Comparison of ENCODE assay signal across 10 cellular contexts in the genomic region with DNA sequence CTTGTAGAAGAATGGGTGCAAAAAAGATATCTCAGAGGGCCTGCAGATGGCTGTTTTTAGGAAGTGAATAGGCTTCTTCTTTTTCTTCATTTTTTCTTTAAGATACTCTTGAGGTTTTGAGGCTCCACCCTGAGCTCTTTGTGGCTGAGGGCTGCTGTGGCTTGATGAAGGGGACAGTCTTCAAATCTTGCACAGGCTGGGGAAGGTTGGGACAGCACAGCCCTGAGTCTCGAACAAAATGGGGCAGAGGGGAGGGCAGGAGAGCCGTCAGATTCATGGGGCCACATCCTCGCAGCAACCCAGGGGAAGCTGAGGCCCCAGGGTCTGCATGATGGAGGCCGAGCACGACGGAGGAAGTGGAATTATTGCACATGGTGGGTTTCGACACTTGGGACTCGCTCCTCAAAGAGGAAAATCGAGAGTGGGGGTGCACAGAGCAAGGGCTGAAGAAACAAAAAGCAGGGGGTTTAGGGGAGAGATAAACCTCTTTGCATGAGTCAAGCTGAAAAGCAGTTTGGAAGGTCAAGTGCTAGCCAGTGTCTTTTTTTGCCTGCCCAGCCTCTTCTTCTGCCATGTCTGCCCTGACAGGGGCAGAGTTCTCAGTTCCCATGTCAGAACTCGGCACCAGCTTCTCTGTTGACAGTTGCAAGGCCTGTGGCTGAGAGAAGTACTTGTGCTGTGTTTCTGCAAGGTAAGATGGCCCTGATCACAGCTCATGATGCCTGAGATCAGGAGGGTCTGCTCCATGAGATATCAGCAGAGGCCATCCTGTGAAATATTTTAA. TPM values are rescaled to one million over a fixed set of nuclear protein-coding genes. Genes with fewer than 3 reads are reported as not detected.
DNase-seq lines count a peak whose midpoint lies in the region; ATAC-seq and TF ChIP-seq lines count a peak whose summit lies in the region.
"Had no signal": no experiment of that assay in that cellular context is flagged by ENCODE, and none has a peak within 500 bp of the region (broad histone marks: within the 10 kb centered on the region; RNA-seq: fewer than 3 reads in every experiment).

No MANE protein-coding gene starts in this region.

- no peak overlapping the region for H2BK15ac ChIP-seq in IMR-90 (ENCODE audit: low read depth, low read length)
- no peak overlapping the region for H2BK15ac ChIP-seq in mesendoderm (replicated peaks; ENCODE audit: low read depth)
- H2BK15ac ChIP-seq in neuronal stem cell (ENCODE audit: low read length): no peak overlapping the region

- peaks cover 77% of the 10 kb centered on the region for H3K79me2 ChIP-seq in mesendoderm (ENCODE audit: control insufficient read depth, insufficient read depth, low read length)

- POLR2A ChIA-PET in CD4-positive, alpha-beta memory T cell (lab: Charles Lee; ENCODE audit: partially characterized antibody): interaction anchor here (0.7 to 20.9 kb wide), 16 partner anchors 8 to 751 kb away, joined by 3 to 338 read pairs (median 4); a partner anchor contains a TSS
- POLR2A ChIA-PET in IMR-90 (lab: Charles Lee; ENCODE audit: unreplicated experiment): no interaction called here
- POLR2A ChIA-PET in activated CD4-positive, alpha-beta memory T cell treated with anti-CD3 and anti-CD28 coated beads for 36 hours (lab: Charles Lee): interaction anchor here (0.7 to 4.5 kb wide), 12 partner anchors 8 to 193 kb away, joined by 3 to 25 read pairs (median 4); a partner anchor contains a TSS

- H2AK5ac ChIP-seq in IMR-90 (ENCODE audit: low read depth, low read length) (0 out of 2 replicates have a peak overlapping the region, but pooled peaks have one; percentile 16), mesendoderm (ENCODE audit: low read length) (no peak overlapping the region), neuronal stem cell (ENCODE audit: low read depth, low read length) (no peak overlapping the region)

- peaks cover 3 to 12% of the 10 kb centered on the region in 2 donors for H3K36me3 Mint-ChIP-seq in CD4-positive, alpha-beta memory T cell
- H3K36me3 Mint-ChIP-seq in activated CD4-positive, alpha-beta memory T cell treated with anti-CD3 and anti-CD28 coated beads for 36 hours: no peaks in the 10 kb centered on the region

- no peaks in the 10 kb centered on the region for H3K27me3 ChIP-seq in CD4-positive, alpha-beta memory T cell (ENCODE audit: insufficient read depth, low read length)
- H3K27me3 ChIP-seq in IMR-90 (ENCODE audit: control insufficient read depth, insufficient read depth, low read length): no peaks in the 10 kb centered on the region
- H3K27me3 ChIP-seq in mesendoderm (ENCODE audit: insufficient read depth, low read length, poor library complexity): no peaks in the 10 kb centered on the region
- no peaks in the 10 kb centered on the region for H3K27me3 ChIP-seq in neuronal stem cell (ENCODE audit: control insufficient read depth in 3 of 3, insufficient read depth in 3 of 3, low read depth in 1 of 3, low read length in 3 of 3)

- H3K4ac ChIP-seq in IMR-90 (ENCODE audit: low read depth, low read length): no peak overlapping the region
- H3K4ac ChIP-seq in mesendoderm (ENCODE audit: low read depth, low read length): no peak overlapping the region
- no peak overlapping the region for H3K4ac ChIP-seq in neuronal stem cell (ENCODE audit: low read length)

- no peaks in the 10 kb centered on the region for H3K36me3 ChIP-seq in CD4-positive, alpha-beta memory T cell (ENCODE audit: insufficient read depth, low read length)
- H3K36me3 ChIP-seq in IMR-90 (ENCODE audit: control insufficient read depth, insufficient read depth, low read length): no peaks in the 10 kb centered on the region
- no peaks in the 10 kb centered on the region for H3K36me3 ChIP-seq in mesendoderm (ENCODE audit: control insufficient read depth, insufficient read depth, low read length)
- H3K36me3 ChIP-seq in neuronal stem cell (replicated peaks in 1 of 2; ENCODE audit: control insufficient read depth in 2 of 2, insufficient read depth in 2 of 2, low read length in 2 of 2): peaks cover under 1 to 2% of the 10 kb centered on the region in 2 donors
- H3K36me3 ChIP-seq: thoracic aorta had no signal

- H3K9ac ChIP-seq in IMR-90 (ENCODE audit: low read depth, low read length) (no peak overlapping the region), mesendoderm (ENCODE audit: low read length) (peak overlapping the region; percentile 6), neuronal stem cell (ENCODE audit: low read depth, low read length, poor library complexity) (no peak overlapping the region)

- no peak overlapping the region for H2BK12ac ChIP-seq in neuronal stem cell (ENCODE audit: low read length)

- peak overlapping the region; percentile 33 to 40 for H3K4me3 ChIP-seq in CD4-positive, alpha-beta memory T cell (ENCODE audit: low read length in 2 of 2)
- H3K4me3 ChIP-seq in IMR-90 (ENCODE audit: insufficient read depth, low read depth, low read length): no peak overlapping the region
- no peak overlapping the region for H3K4me3 ChIP-seq in mesendoderm (ENCODE audit: low read length)
- no peak overlapping the region for H3K4me3 ChIP-seq in neuronal stem cell (ENCODE audit: low read length in 2 of 2)
- H3K4me3 ChIP-seq: thoracic aorta had no signal

- peak overlapping the region; percentile 71 for H3K27ac ChIP-seq in CD4-positive, alpha-beta memory T cell (ENCODE audit: low read depth, low read length)
- H3K27ac ChIP-seq in IMR-90 (ENCODE audit: insufficient read depth, low read length) (no peak overlapping the region), mesendoderm (ENCODE audit: low read depth, low read length) (peak overlapping the region; percentile 55), neuronal stem cell (replicated peaks; ENCODE audit: low read length) (no peak overlapping the region)

- no peak overlapping the region for H4K8ac ChIP-seq in IMR-90 (ENCODE audit: low read depth in 2 of 2, low read length in 2 of 2)
- no peak overlapping the region for H4K8ac ChIP-seq in mesendoderm (ENCODE audit: low read depth, low read length)
- H4K8ac ChIP-seq in neuronal stem cell (ENCODE audit: low read depth, low read length): no peak overlapping the region

- H3K4me3 Mint-ChIP-seq in CD4-positive, alpha-beta memory T cell: peak overlapping the region; percentile 80 to 98 (median 90)
- H3K4me3 Mint-ChIP-seq in activated CD4-positive, alpha-beta memory T cell treated with anti-CD3 and anti-CD28 coated beads for 36 hours: peak overlapping the region; percentile 68

- H2BK120ac ChIP-seq in IMR-90 (ENCODE audit: low read depth, low read length) (no peak overlapping the region), mesendoderm (ENCODE audit: low read depth, low read length) (no peak overlapping the region), neuronal stem cell (ENCODE audit: low read depth, low read length) (no peak overlapping the region)

- H3K9me1 ChIP-seq in IMR-90 (ENCODE audit: insufficient read depth, low read length): peaks cover 32% of the 10 kb centered on the region

- H3K9me3 Mint-ChIP-seq in CD4-positive, alpha-beta memory T cell: peaks cover 0 to 4% (median 0%) of the 10 kb centered on the region in 8 donors
- H3K9me3 Mint-ChIP-seq in activated CD4-positive, alpha-beta memory T cell treated with anti-CD3 and anti-CD28 coated beads for 36 hours: no peaks in the 10 kb centered on the region

- TF ChIP-seq RAD21 in IMR-90 (IDR thresholded peaks at IDR 0.05; ENCODE audit: low read length): no peak

- TF ChIP-seq CTCF in IMR-90 (conservative IDR thresholded peaks at IDR 0.05; ENCODE audit: low read depth, low read length): no peak

- intact Hi-C loops in CD4-positive, alpha-beta memory T cell (cut with micrococcal nuclease): loop anchor here (1.0 to 5.0 kb wide), 3 partner anchors 9 to 143 kb away; a partner anchor contains a TSS
- intact Hi-C loops in IMR-90 (cut with micrococcal nuclease): no loop called here
- intact Hi-C loops in activated CD4-positive, alpha-beta memory T cell treated with anti-CD3 and anti-CD28 coated beads for 36 hours (cut with micrococcal nuclease): loop anchor here (2.0 to 10.0 kb wide), 2 partner anchors 15 to 271 kb away; a partner anchor contains a TSS

- H3K4me2 ChIP-seq in IMR-90 (ENCODE audit: low read depth, low read length) (no peak overlapping the region), mesendoderm (ENCODE audit: low read length) (no peak overlapping the region), neuronal stem cell (ENCODE audit: insufficient read depth, low read length, poor library complexity, severe bottlenecking) (no peak overlapping the region)

- no peak for TF ChIP-seq POLR2A in IMR-90 (IDR thresholded peaks at IDR 0.05; ENCODE audit: low read depth, low read length)

- no peak overlapping the region for H3K56ac ChIP-seq in IMR-90 (ENCODE audit: extremely low read depth, insufficient read depth, low read length)
- H3K56ac ChIP-seq in mesendoderm (ENCODE audit: low read length): peak overlapping the region; percentile 40

- no TSS peak for BruUV-seq in IMR-90 (replicated peaks; lab: Mats Ljungman, UMichigan)

- ATAC-seq in IMR-90 (ENCODE audit: low read depth): no peak

- H3K4me1 ChIP-seq in CD4-positive, alpha-beta memory T cell (ENCODE audit: insufficient read depth, low read length): peaks cover 98% of the 10 kb centered on the region
- peaks cover 12% of the 10 kb centered on the region for H3K4me1 ChIP-seq in IMR-90 (ENCODE audit: control insufficient read depth, insufficient read depth, low read length)
- H3K4me1 ChIP-seq in mesendoderm (ENCODE audit: control insufficient read depth, low read depth, low read length): peaks cover 26% of the 10 kb centered on the region
- peaks cover 0 to 10% of the 10 kb centered on the region in 2 donors for H3K4me1 ChIP-seq in neuronal stem cell (ENCODE audit: control insufficient read depth in 2 of 2, insufficient read depth in 1 of 2, low read depth in 1 of 2, low read length in 2 of 2)

- H4K91ac ChIP-seq in IMR-90 (ENCODE audit: insufficient read depth, low read depth, low read length) (no peak overlapping the region), neuronal stem cell (ENCODE audit: low read depth, low read length, poor library complexity) (no peak overlapping the region)

- CTCF ChIA-PET in CD4-positive, alpha-beta memory T cell (lab: Charles Lee; ENCODE audit: partially characterized antibody): interaction anchor here (0.9 to 7.6 kb wide), 12 partner anchors 8 to 53 kb away, joined by 3 to 81 read pairs (median 6); no protein-coding TSS in a partner anchor
- CTCF ChIA-PET in IMR-90 (lab: Yijun Ruan, JAX): no interaction called here
- CTCF ChIA-PET in activated CD4-positive, alpha-beta memory T cell treated with anti-CD3 and anti-CD28 coated beads for 36 hours (lab: Charles Lee): interaction anchor here (0.7 to 5.0 kb wide), 11 partner anchors 9 to 88 kb away, joined by 3 to 20 read pairs (median 6); no protein-coding TSS in a partner anchor

- peak; percentile 50 to 68 (median 60) for DNase-seq in CD4-positive, alpha-beta memory T cell
- DNase-seq in IMR-90: no peak
- peak; percentile 49 for DNase-seq in activated CD4-positive, alpha-beta memory T cell treated with anti-CD3 and anti-CD28 coated beads for 36 hours
- peak; percentile 75 for DNase-seq in mesendoderm
- DNase-seq in NCI-H82 treated with DMSO at 0.1 percent for 48 hours (lab: John Stamatoyannopoulos, UW; ENCODE audit: unreplicated experiment): no peak
- no peak for DNase-seq in NCI-H2196 treated with DMSO at 0.1 percent for 48 hours (lab: John Stamatoyannopoulos, UW; ENCODE audit: unreplicated experiment)
- no peak for DNase-seq in neuronal stem cell (ENCODE audit: low spot score)
- no peak for DNase-seq in stimulated activated CD4-positive, alpha-beta T cell treated with anti-CD3 and anti-CD28 coated beads, Interleukin-4, amount 100 ng/mL, for 4 hours
- DNase-seq: NCI-H2081 treated with DMSO at 0.1 percent for 48 hours had no signal

- H3K79me1 ChIP-seq in IMR-90 (ENCODE audit: low read depth in 1 of 2, low read length in 2 of 2): peaks cover 28 to 89% of the 10 kb centered on the region in 2 experiments
- H3K79me1 ChIP-seq in mesendoderm (ENCODE audit: low read length): peaks cover 57% of the 10 kb centered on the region
- peaks cover 10% of the 10 kb centered on the region for H3K79me1 ChIP-seq in neuronal stem cell (ENCODE audit: low read depth, low read length)

- peaks cover 36% of the 10 kb centered on the region for H4K20me1 ChIP-seq in IMR-90 (ENCODE audit: insufficient read depth, low read length)

- dilution Hi-C loops in IMR-90 (cut with HindIII; ENCODE audit: low sequenced_read_pairs, unreplicated experiment): no loop called here

- H3K4me1 Mint-ChIP-seq in CD4-positive, alpha-beta memory T cell: peaks cover 77 to 93% (median 86%) of the 10 kb centered on the region in 4 donors
- H3K4me1 Mint-ChIP-seq in activated CD4-positive, alpha-beta memory T cell treated with anti-CD3 and anti-CD28 coated beads for 36 hours (ENCODE audit: low read depth): peaks cover 91% of the 10 kb centered on the region

- no peak overlapping the region for H2BK20ac ChIP-seq in IMR-90 (ENCODE audit: low read depth, low read length)

- in situ Hi-C loops in IMR-90 (cut with MboI; ENCODE audit: low sequenced_read_pairs): no loop called here

- H3K23ac ChIP-seq in IMR-90 (ENCODE audit: low read depth, low read length): peak overlapping the region; percentile 51
- no peak overlapping the region for H3K23ac ChIP-seq in mesendoderm (ENCODE audit: low read length)
- H3K23ac ChIP-seq in neuronal stem cell (ENCODE audit: low read depth, low read length, poor library complexity): no peak overlapping the region

- H2AK9ac ChIP-seq in IMR-90 (replicated peaks; ENCODE audit: low read depth, low read length, poor library complexity): no peak overlapping the region

- H3K14ac ChIP-seq in IMR-90 (replicated peaks; ENCODE audit: low read depth, low read length) (0 out of 2 replicates have a peak overlapping the region, but pooled peaks have one; percentile 32), neuronal stem cell (ENCODE audit: low read length) (no peak overlapping the region)

- no peaks in the 10 kb centered on the region for H3K27me3 Mint-ChIP-seq in CD4-positive, alpha-beta memory T cell
- H3K27me3 Mint-ChIP-seq in activated CD4-positive, alpha-beta memory T cell treated with anti-CD3 and anti-CD28 coated beads for 36 hours: no peaks in the 10 kb centered on the region

- 95% methylated on average over 9 of the region's 10 CpGs; no CpG with 5 or more reads in 1 of the 2 experiments for WGBS in IMR-90 (ENCODE audit: extremely low coverage in 2 of 2, insufficient read length in 1 of 2), 2 experiments
- no CpG with 5 or more reads among the region's 10 CpGs for WGBS in mesendoderm (ENCODE audit: extremely low coverage, insufficient coverage, low lambda C conversion rate)
- WGBS in neuronal stem cell (ENCODE audit: extremely low coverage in 2 of 2, insufficient read length in 2 of 2, insufficient replicate concordance in 1 of 2), 2 donors: no CpG with 5 or more reads among the region's 10 CpGs

- H3K18ac ChIP-seq in IMR-90 (ENCODE audit: low read depth, low read length) (no peak overlapping the region), mesendoderm (ENCODE audit: low read length) (peak overlapping the region; percentile 35), neuronal stem cell (ENCODE audit: low read length) (no peak overlapping the region)

- H3K9me3 ChIP-seq in CD4-positive, alpha-beta memory T cell (ENCODE audit: control insufficient read depth in 1 of 2, low read length in 2 of 2): no peaks in the 10 kb centered on the region
- H3K9me3 ChIP-seq in IMR-90 (ENCODE audit: control insufficient read depth, insufficient read depth, low read length) (no peaks in the 10 kb centered on the region), neuronal stem cell (replicated peaks in 1 of 2; ENCODE audit: control insufficient read depth in 2 of 2, insufficient read depth in 1 of 2, low read depth in 1 of 2, low read length in 2 of 2) (peaks cover 0 to 9% of the 10 kb centered on the region in 2 donors)
- H3K9me3 ChIP-seq: thoracic aorta had no signal

- H2AFZ ChIP-seq in IMR-90 (replicated peaks; ENCODE audit: low read length, poor library complexity) (no peak overlapping the region), neuronal stem cell (ENCODE audit: low read length) (no peak overlapping the region)

- H4K5ac ChIP-seq in IMR-90 (ENCODE audit: low read depth, low read length): no peak overlapping the region
- no peak overlapping the region for H4K5ac ChIP-seq in mesendoderm (ENCODE audit: low read length)

- H2BK5ac ChIP-seq in IMR-90 (ENCODE audit: low read depth, low read length, poor library complexity, severe bottlenecking) (no peak overlapping the region), mesendoderm (ENCODE audit: low read length) (peak overlapping the region; percentile 23), neuronal stem cell (ENCODE audit: low read length) (no peak overlapping the region)

- H3K27ac Mint-ChIP-seq in CD4-positive, alpha-beta memory T cell: peak overlapping the region; percentile 92 to 98 (median 97)
- peak overlapping the region; percentile 95 for H3K27ac Mint-ChIP-seq in activated CD4-positive, alpha-beta memory T cell treated with anti-CD3 and anti-CD28 coated beads for 36 hours

RNA-seq across cellular contexts. Expression of a gene that starts 19.5 kb away (rescaled TPM):
- total RNA-seq in CD4-positive, alpha-beta memory T cell: 100 to 1,000 TPM; 133 TPM
- 10 to 100 TPM; 30.5 to 50.7 TPM for polyA plus RNA-seq in CD4-positive, alpha-beta memory T cell
- total RNA-seq in IMR-90 (2012; rRNA removed): 22.8 and 27.1 TPM in 2 replicates
- 14.5 and 16.5 TPM in 2 replicates for polyA plus RNA-seq in IMR-90 (2012; rRNA removed)
- 7.8 and 12.4 TPM in 2 replicates for polyA plus RNA-seq in IMR-90 (2012; cell fraction: cytosol; rRNA removed)
- 35.0 and 41.6 TPM in 2 replicates for polyA plus RNA-seq in IMR-90 (2012; cell fraction: nucleus; rRNA removed; ENCODE audit: low replicate concordance)
- total RNA-seq in activated CD4-positive, alpha-beta memory T cell treated with anti-CD3 and anti-CD28 coated beads for 36 hours: 10 to 100 TPM; 40.7 to 42.0 TPM
- polyA plus RNA-seq in mesendoderm (2013, experiment 1 of 2): 11.4 TPM
- 10.8 TPM for polyA plus RNA-seq in mesendoderm (2013, experiment 2 of 2)
- polyA plus RNA-seq in neuronal stem cell (2013, experiment 1 of 2): 13.5 TPM
- 14.5 TPM for polyA plus RNA-seq in neuronal stem cell (2013, experiment 2 of 2)

Comparison
In these comparisons a context has a peak if more than half of its experiments do, and no peak if none do; other contexts are left out.
1. DNase-seq: peak in CD4-positive, alpha-beta memory T cell (5 of 5), activated CD4-positive, alpha-beta memory T cell treated with anti-CD3 and anti-CD28 coated beads for 36 hours (single experiment) and mesendoderm (single experiment); none in IMR-90 (single experiment), NCI-H82 treated with DMSO at 0.1 percent for 48 hours (single experiment), NCI-H2196 treated with DMSO at 0.1 percent for 48 hours (single experiment), neuronal stem cell (single experiment) and stimulated activated CD4-positive, alpha-beta T cell treated with anti-CD3 and anti-CD28 coated beads, Interleukin-4, amount 100 ng/mL, for 4 hours (0 of 2).
2. H3K27ac ChIP-seq: peak in CD4-positive, alpha-beta memory T cell (single experiment) and mesendoderm (single experiment); none in IMR-90 (single experiment) and neuronal stem cell (single experiment).
3. H3K4me3 ChIP-seq: peak in CD4-positive, alpha-beta memory T cell (2 of 2); none in IMR-90 (single experiment), mesendoderm (single experiment) and neuronal stem cell (0 of 2).